In the genomic region with DNA sequence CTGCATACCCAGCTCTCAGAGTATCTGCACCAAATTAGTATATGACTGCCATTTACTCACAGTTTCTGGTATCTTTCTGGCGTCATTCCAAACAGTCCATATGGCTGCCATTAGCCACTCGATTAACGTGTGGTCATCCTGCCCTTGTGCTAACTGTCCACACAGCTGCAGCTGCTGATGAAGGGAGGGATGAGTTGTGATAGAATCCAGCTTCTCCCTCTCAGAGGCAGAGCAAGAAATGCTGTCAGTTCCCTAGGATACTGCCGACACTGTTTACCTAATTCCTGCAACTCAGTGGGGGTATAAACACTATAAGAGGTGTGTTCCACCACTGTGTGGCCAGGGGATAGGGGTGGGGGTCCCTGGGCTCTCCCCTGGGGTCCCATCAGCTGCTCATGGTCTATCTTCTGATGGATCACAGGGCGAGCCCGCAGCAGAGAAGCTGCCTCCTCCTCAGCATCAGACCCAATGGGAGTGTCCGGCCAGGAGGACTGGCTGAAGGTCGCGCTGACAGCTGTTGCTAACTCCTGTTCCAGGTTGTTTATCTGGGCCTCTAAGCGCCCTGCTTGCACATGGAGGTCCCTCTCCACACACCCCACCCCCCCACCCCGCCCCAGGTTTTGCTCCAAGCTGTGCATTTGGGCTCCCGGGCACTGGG, we compare ENCODE assay signal across 12 cellular contexts. TPM values are rescaled to one million over a fixed set of nuclear protein-coding genes. Genes with fewer than 3 reads are reported as not detected.
DNase-seq lines count a peak whose midpoint lies in the region; ATAC-seq and TF ChIP-seq lines count a peak whose summit lies in the region.
"Had no signal": no experiment of that assay in that cellular context is flagged by ENCODE, and none has a peak within 500 bp of the region (broad histone marks: within the 10 kb centered on the region; RNA-seq: fewer than 3 reads in every experiment).

No MANE protein-coding gene starts in this region.

- no peak overlapping the region for H3K27ac Mint-ChIP-seq in CD4-positive, alpha-beta T cell
- H3K27ac Mint-ChIP-seq: activated CD4-positive, alpha-beta memory T cell treated with anti-CD3 and anti-CD28 coated beads for 36 hours; stimulated activated memory B cell treated with anti-CD40 and anti-IgM and Interleukin-4, amounts not matched to agents 10 μg/mL and 1 μg/mL and 100 μg/mL, for 72 hours had no signal

- no peaks in the 10 kb centered on the region for H3K36me3 Mint-ChIP-seq in CD4-positive, alpha-beta T cell (ENCODE audit: low read depth)
- H3K36me3 Mint-ChIP-seq: activated CD4-positive, alpha-beta memory T cell treated with anti-CD3 and anti-CD28 coated beads for 36 hours had no signal

- no peaks in the 10 kb centered on the region for H3K79me2 ChIP-seq in smooth muscle cell (ENCODE audit: low read depth)

- no peak for TF ChIP-seq POLR2A in body of pancreas (IDR thresholded peaks at IDR 0.05)

- H3K27ac ChIP-seq in body of pancreas, result peak overlapping the region in 2 of 4 donors; percentile 32 to 39
- H3K27ac ChIP-seq in lower lobe of right lung, result no peak overlapping the region
- H3K27ac ChIP-seq in smooth muscle cell (ENCODE audit: low read depth), result no peak overlapping the region
- no peak overlapping the region for H3K27ac ChIP-seq in CD4-positive, alpha-beta T cell (ENCODE audit: low read depth, low read length)
- H3K27ac ChIP-seq: KMS-11 had no signal

- 16 to 39% methylated on average over 10 to 12 of the region's 12 CpGs for WGBS in body of pancreas, 2 donors
- WGBS in smooth muscle cell (ENCODE audit: low lambda C conversion rate), result 64% methylated on average over 11 of the region's 12 CpGs

- H3K4me1 Mint-ChIP-seq in CD4-positive, alpha-beta T cell (ENCODE audit: low read depth), result no peaks in the 10 kb centered on the region
- H3K4me1 Mint-ChIP-seq: stimulated activated memory B cell treated with anti-CD40 and anti-IgM and Interleukin-4, amounts not matched to agents 10 μg/mL and 1 μg/mL and 100 μg/mL, for 72 hours had no signal

- H3K9me3 ChIP-seq in body of pancreas (no peaks in the 10 kb centered on the region), lower lobe of right lung (no peaks in the 10 kb centered on the region), smooth muscle cell (replicated peaks; ENCODE audit: low read depth) (no peaks in the 10 kb centered on the region)
- no peaks in the 10 kb centered on the region for H3K9me3 ChIP-seq in CD4-positive, alpha-beta T cell (ENCODE audit: control insufficient read depth, low read length)

- no peaks in the 10 kb centered on the region for H3F3A ChIP-seq in smooth muscle cell (ENCODE audit: low read depth)

- H3K4me3 ChIP-seq in body of pancreas (no peak overlapping the region), lower lobe of right lung (peak overlapping the region; percentile 47), smooth muscle cell (no peak overlapping the region)

- intact Hi-C loops in body of pancreas (cut with DNase I) (no loop called here), lower lobe of right lung (cut with DNase I) (no loop called here)
- intact Hi-C loops in CD4-positive, alpha-beta T cell (cut with DNase I, micrococcal nuclease), result no loop called here

- H3K4me3 Mint-ChIP-seq in CD4-positive, alpha-beta T cell, result no peak overlapping the region
- H3K4me3 Mint-ChIP-seq: activated CD4-positive, alpha-beta memory T cell treated with anti-CD3 and anti-CD28 coated beads for 36 hours; stimulated activated memory B cell treated with anti-CD40 and anti-IgM and Interleukin-4, amounts not matched to agents 10 μg/mL and 1 μg/mL and 100 μg/mL, for 72 hours had no signal

- H3K4me1 ChIP-seq in body of pancreas (peaks cover 24% of the 10 kb centered on the region), lower lobe of right lung (peaks cover 22% of the 10 kb centered on the region), smooth muscle cell (ENCODE audit: low read depth) (no peaks in the 10 kb centered on the region)

- no peak overlapping the region for H3K4me2 ChIP-seq in smooth muscle cell
- H3K4me2 ChIP-seq: KMS-11 had no signal

- no peaks in the 10 kb centered on the region for H3K9me3 Mint-ChIP-seq in CD4-positive, alpha-beta T cell
- H3K9me3 Mint-ChIP-seq: activated CD4-positive, alpha-beta memory T cell treated with anti-CD3 and anti-CD28 coated beads for 36 hours had no signal

- no peak for TF ChIP-seq CTCF in body of pancreas (IDR thresholded peaks at IDR 0.05)
- no peak for TF ChIP-seq CTCF in lower lobe of right lung (IDR thresholded peaks at IDR 0.05)
- no peak for TF ChIP-seq CTCF in smooth muscle cell (IDR thresholded peaks at IDR 0.05; ENCODE audit: borderline replicate concordance, insufficient read depth, poor library complexity, severe bottlenecking)
- no peak for TF ChIP-seq CTCF in CD4-positive, alpha-beta T cell (IDR thresholded peaks at IDR 0.05)

- ATAC-seq in body of pancreas (peak; percentile 38), lower lobe of right lung (peak; percentile 6 to 31), HG03457 (IDR thresholded peaks at IDR 0.05; ENCODE audit: unreplicated experiment) (no peak)
- ATAC-seq in CD4-positive, alpha-beta T cell (ENCODE audit: poor library complexity), result no peak

- POLR2A ChIA-PET in CD4-positive, alpha-beta T cell (lab: Charles Lee), result interaction anchor here (0.8 kb wide), 1 partner anchor 883 kb away, joined by 3 read pairs; no protein-coding TSS in a partner anchor

- no peaks in the 10 kb centered on the region for H4K20me1 ChIP-seq in smooth muscle cell (ENCODE audit: low read depth)

- CTCF ChIA-PET in CD4-positive, alpha-beta T cell (lab: Charles Lee), result no interaction called here

- no peak overlapping the region for H2AFZ ChIP-seq in smooth muscle cell (ENCODE audit: low read depth)

- H3K36me3 ChIP-seq in body of pancreas (replicated peaks in 1 of 2; ENCODE audit: insufficient read depth in 1 of 2, low read depth in 2 of 2) (no peaks in the 10 kb centered on the region), lower lobe of right lung (no peaks in the 10 kb centered on the region), smooth muscle cell (ENCODE audit: low read depth) (no peaks in the 10 kb centered on the region)

- no peaks in the 10 kb centered on the region for H3K27me3 ChIP-seq in body of pancreas
- no peaks in the 10 kb centered on the region for H3K27me3 ChIP-seq in lower lobe of right lung (ENCODE audit: low read depth)
- no peaks in the 10 kb centered on the region for H3K27me3 ChIP-seq in smooth muscle cell (ENCODE audit: low read depth)
- H3K27me3 ChIP-seq in CD4-positive, alpha-beta T cell (ENCODE audit: control insufficient read depth, insufficient read depth, low read length), result no peaks in the 10 kb centered on the region

- H3K27me3 Mint-ChIP-seq in CD4-positive, alpha-beta T cell, result no peaks in the 10 kb centered on the region
- H3K27me3 Mint-ChIP-seq: activated CD4-positive, alpha-beta memory T cell treated with anti-CD3 and anti-CD28 coated beads for 36 hours; stimulated activated memory B cell treated with anti-CD40 and anti-IgM and Interleukin-4, amounts not matched to agents 10 μg/mL and 1 μg/mL and 100 μg/mL, for 72 hours had no signal

- H3K9ac ChIP-seq in smooth muscle cell (ENCODE audit: low read depth), result no peak overlapping the region
- H3K9ac ChIP-seq: KMS-11 had no signal

- DNase-seq in AG08395 (ENCODE audit: low spot score) (peak; percentile 42), HS-5 (ENCODE audit: low read depth) (peak; percentile 76), body of pancreas (peak in 3 of 4 donors; percentile 25 to 60 (median 59)), lower lobe of right lung (no peak), smooth muscle cell (lab: John Stamatoyannopoulos, UW; ENCODE audit: unreplicated experiment) (no peak), GDM1 (lab: John Stamatoyannopoulos, UW) (no peak)
- DNase-seq in CD4-positive, alpha-beta T cell, result no peak
- DNase-seq: activated CD4-positive, alpha-beta memory T cell treated with anti-CD3 and anti-CD28 coated beads for 36 hours had no signal

RNA-seq across cellular contexts. Expression of gene KLHL23, which starts 17.3 kb away (rescaled TPM):
- total RNA-seq in body of pancreas (1 to 10 TPM; 3.6 to 5.4 TPM), lower lobe of right lung (8.8 TPM), smooth muscle cell (1.1 and 2.9 TPM in 2 replicates)
- 1.2 and 2.3 TPM in 2 replicates for polyA plus RNA-seq in smooth muscle cell
- total RNA-seq in CD4-positive, alpha-beta T cell, result under 1 TPM; 0.36 to 0.39 TPM

RNA-seq across cellular contexts. Expression of gene PHOSPHO2, which starts 22.1 kb away (rescaled TPM):
- total RNA-seq in body of pancreas (1 to 10 TPM in 1 of 2 donors, under 1 TPM in 1; 0.66 to 6.7 TPM), lower lobe of right lung (6.1 TPM), smooth muscle cell (0.45 and 1.4 TPM in 2 replicates)
- polyA plus RNA-seq in smooth muscle cell, result 0.74 and 0.86 TPM in 2 replicates
- 1 to 10 TPM; 4.5 to 6.5 TPM for total RNA-seq in CD4-positive, alpha-beta T cell

RNA-seq across cellular contexts. Expression of gene CFAP210, which starts 22.2 kb away (rescaled TPM):
- not detected for total RNA-seq in body of pancreas
- total RNA-seq in lower lobe of right lung, result 0.95 TPM
- total RNA-seq in smooth muscle cell, result 0.13 and 0.45 TPM in 2 replicates
- not detected in 2 replicates for polyA plus RNA-seq in smooth muscle cell
- 1 to 10 TPM; 2.2 to 3.1 TPM for total RNA-seq in CD4-positive, alpha-beta T cell
- total RNA-seq: activated CD4-positive, alpha-beta memory T cell treated with anti-CD3 and anti-CD28 coated beads for 36 hours; skeletal muscle tissue had no signal

Comparison
In these comparisons a context has a peak if more than half of its experiments do, and no peak if none do; other contexts are left out.
1. DNase-seq: peak in AG08395 (single experiment), HS-5 (single experiment) and body of pancreas (3 of 4); none in lower lobe of right lung (single experiment), smooth muscle cell (single experiment), GDM1 (single experiment) and CD4-positive, alpha-beta T cell (0 of 10).
2. ATAC-seq: peak in body of pancreas (single experiment) and lower lobe of right lung (2 of 2); none in HG03457 (single experiment) and CD4-positive, alpha-beta T cell (single experiment).